ENCODE assay signal across 8 cellular contexts in genomic region chr11:34650528-34650927, GRCh38. TPM values are rescaled to one million over a fixed set of nuclear protein-coding genes. Genes with fewer than 3 reads are reported as not detected.
DNase-seq lines count a peak whose midpoint lies in the region; ATAC-seq, FAIRE-seq and TF ChIP-seq lines count a peak whose summit lies in the region.

No MANE protein-coding gene starts in this region.

- peak overlapping the region; percentile 56; the same call in 1 of the 2 replicates for H3K4me2 ChIP-seq in GM12878 (ENCODE audit: control insufficient read depth, insufficient read depth)

- no peak overlapping the region for H3K9ac ChIP-seq in GM12878 (ENCODE audit: control insufficient read depth, insufficient read depth, low read length)

- peak; percentile 64 for FAIRE-seq in GM12878 (lab: Jason Lieb, UNC)

- no peak for TF ChIP-seq RAD21 in GM12878 (IDR thresholded peaks at IDR 0.05; ENCODE audit: insufficient read depth, low read depth, low read length)

- peak; percentile 92 for ATAC-seq in HG02852 (IDR thresholded peaks at IDR 0.05; ENCODE audit: unreplicated experiment)
- ATAC-seq in GM12878: peak; percentile 98
- no peak for ATAC-seq in psoas muscle

- no peak for TF ChIP-seq POLR2A in GM12878 (IDR thresholded peaks at IDR 0.05; ENCODE audit: low read depth, low read length)

- RAD21 ChIA-PET in GM12878 (lab: Charles Lee; ENCODE audit: unreplicated experiment): interaction anchor here (0.7 kb wide), 1 partner anchor 15 kb away, joined by 3 read pairs; no protein-coding TSS in a partner anchor

- no peaks in the 10 kb centered on the region; the same call in 1 of the 2 replicates for H4K20me1 ChIP-seq in GM12878 (ENCODE audit: control insufficient read depth, insufficient read depth)

- H2AFZ ChIP-seq in GM12878 (ENCODE audit: control insufficient read depth, low read depth, low read length): no peak overlapping the region

- H3K9me3 ChIP-seq in GM12878 (replicated peaks; ENCODE audit: control insufficient read depth, insufficient read depth, low read length): no peaks in the 10 kb centered on the region; the same call in 1 of the 3 replicates
- H3K9me3 ChIP-seq in psoas muscle: no peaks in the 10 kb centered on the region

- SMC1A ChIA-PET in GM12878 (lab: Charles Lee; ENCODE audit: uncharacterized antibody, unreplicated experiment): interaction anchor here (0.7 to 1.8 kb wide), 7 partner anchors 11 to 763 kb away, joined by 3 to 8 read pairs (median 4); no protein-coding TSS in a partner anchor

- under 1% methylated on average over 6 of the region's 6 CpGs for WGBS in GM12878 (ENCODE audit: insufficient coverage, insufficient replicate concordance, low lambda C conversion rate, missing lambda C conversion rate)
- 72 to 75% (median 73%) methylated on average over 6 of the region's 6 CpGs for WGBS in psoas muscle, 3 donors

- TF ChIP-seq CTCF in GM13977 (IDR thresholded peaks at IDR 0.05; ENCODE audit: extremely low read depth, insufficient read depth, missing control alignments): no peak
- TF ChIP-seq CTCF in GM12878 (IDR thresholded peaks at IDR 0.05 in 2 of 3, conservative IDR thresholded peaks at IDR 0.05 in 1 of 3; ENCODE audit: control insufficient read depth in 2 of 3, extremely low read depth in 1 of 3, insufficient read depth in 1 of 3, low read depth in 3 of 3, low read length in 3 of 3): no peak
- TF ChIP-seq CTCF in psoas muscle (IDR thresholded peaks at IDR 0.05): no peak

- BruUV-seq in GM12878 (replicated peaks; lab: Mats Ljungman, UMichigan): no TSS peak

- peak; percentile 65 to 80; a peak in 3 of 4 replicates for TF ChIP-seq EP300 in GM12878 (IDR thresholded peaks at IDR 0.05; ENCODE audit: borderline replicate concordance in 1 of 2, control insufficient read depth in 1 of 2, low read depth in 2 of 2, low read length in 2 of 2)

- intact Hi-C loops in GM12878 (cut with micrococcal nuclease; ENCODE audit: unreplicated experiment): loop anchor here (2.0 to 5.0 kb wide), 2 partner anchors 26 to 63 kb away; no protein-coding TSS in a partner anchor
- intact Hi-C loops in psoas muscle (cut with DNase I): loop anchor here (10.0 kb wide), 2 partner anchors 104 to 254 kb away; no protein-coding TSS in a partner anchor

- H3K4me3 ChIP-seq in GM12878 (peak overlapping the region; percentile 21; the same call in 1 of the 2 replicates), psoas muscle (no peak overlapping the region)

- POLR2A ChIA-PET in GM12878 (lab: Charles Lee): no interaction called here

- H3K36me3 ChIP-seq in GM12878 (ENCODE audit: control insufficient read depth in 2 of 2, insufficient read depth in 2 of 2, low read length in 1 of 2): no peaks in the 10 kb centered on the region
- no peaks in the 10 kb centered on the region for H3K36me3 ChIP-seq in psoas muscle (ENCODE audit: insufficient read depth in 1 of 2, low read depth in 1 of 2)

- H3K79me2 ChIP-seq in GM12878 (ENCODE audit: control insufficient read depth, insufficient read depth, low read length): no peaks in the 10 kb centered on the region

- H3K27ac ChIP-seq in GM12878 (ENCODE audit: control insufficient read depth, insufficient read depth) (peak overlapping the region; percentile 20; the same call in 1 of the 2 replicates), psoas muscle (no peak overlapping the region)

- CTCF ChIA-PET in GM12878 (lab: Yijun Ruan, JAX): interaction anchor here (0.6 to 1.2 kb wide), 4 partner anchors 64 to 837 kb away, joined by 3 read pairs; no protein-coding TSS in a partner anchor

- H3K4me1 ChIP-seq in GM12878 (ENCODE audit: control insufficient read depth, insufficient read depth, low read length) (peaks cover 41% of the 10 kb centered on the region), psoas muscle (peaks cover 17% of the 10 kb centered on the region)

- peak; percentile 63 for DNase-seq in GM13977 (ENCODE audit: low spot score)
- peak; percentile 13 to 80 (median 49) for DNase-seq in T-helper 1 cell
- DNase-seq in GM12878 (ENCODE audit: low read depth, low spot score): peak; percentile 91
- peak; percentile 61 for DNase-seq in stimulated activated CD8-positive, alpha-beta memory T cell treated with anti-CD3 and anti-CD28 coated beads, Interleukin-12 subunit alpha, Interleukin-12 subunit beta, amount 100 ng/mL, for 24 hours (ENCODE audit: extremely low read depth)
- DNase-seq in psoas muscle: no peak
- no peak for DNase-seq in DMS153 treated with DMSO at 0.1 percent for 48 hours (lab: John Stamatoyannopoulos, UW; ENCODE audit: unreplicated experiment)
- DNase-seq in AG20443 (ENCODE audit: low spot score): no peak

- in situ Hi-C loops in GM13977 (cut with MboI; ENCODE audit: low pct_unique_long_range_greater_than_20kb, low sequenced_read_pairs, unreplicated experiment) (no loop called here), GM12878 (cut with MboI) (no loop called here)

- H3K27me3 ChIP-seq in GM12878 (replicated peaks in 1 of 2; ENCODE audit: control insufficient read depth in 2 of 2, insufficient read depth in 2 of 2, low read length in 1 of 2): no peaks in the 10 kb centered on the region; a peak in 2 of 4 replicates
- no peaks in the 10 kb centered on the region for H3K27me3 ChIP-seq in psoas muscle (ENCODE audit: insufficient read depth in 3 of 3, low read length in 2 of 3)

TF ChIP-seq in GM12878, 131 proteins besides CTCF, POLR2A, EP300 and RAD21 (continues in another document):
- TF ChIP-seq CEBPB (IDR thresholded peaks at IDR 0.05; ENCODE audit: borderline replicate concordance in 1 of 2, low read depth in 2 of 2, low read length in 2 of 2) (0 out of 4 replicates have a peak, but pooled peaks of 1 of the 2 experiments have one; percentile 63), CBX3 (IDR thresholded peaks at IDR 0.05; ENCODE audit: borderline replicate concordance, low read depth) (no peak), TBL1XR1 (IDR thresholded peaks at IDR 0.05; ENCODE audit: low read depth, low read length) (peak; percentile 88), IKZF2 (IDR thresholded peaks at IDR 0.05) (peak; percentile 91 to 93), HCFC1 (IDR thresholded peaks at IDR 0.05; ENCODE audit: low read length) (no peak), SUZ12 (IDR thresholded peaks at IDR 0.05; ENCODE audit: unreplicated experiment) (no peak), ATF2 (IDR thresholded peaks at IDR 0.05; ENCODE audit: low read length) (peak; percentile 90), ZBTB40 (IDR thresholded peaks at IDR 0.05; ENCODE audit: borderline replicate concordance) (no peak)

RNA-seq across cellular contexts. Expression of gene EHF, which starts 29.6 kb away (rescaled TPM):
- total RNA-seq in GM12878 (2013; cell fraction: nucleolus; rRNA removed): not detected in 2 replicates
- not detected in 2 replicates for total RNA-seq in GM12878 (2014; rRNA removed)
- 0.04 TPM in 1 of 2 replicates, not detected in the other for total RNA-seq in GM12878 (2014; rRNA removed; fragmentation: Illumina TruSeq; extraction: Trizol)
- total RNA-seq in GM12878 (2021): 0.16 and 0.33 TPM in 2 replicates
- not detected for polyA plus RNA-seq in GM12878 (2011; ENCODE audit: low read depth)
- 0.03 TPM in 1 of 2 replicates, not detected in the other for polyA plus RNA-seq in GM12878 (2011; rRNA removed)
- not detected in 2 replicates for polyA plus RNA-seq in GM12878 (2011; cell fraction: cytosol; rRNA removed)
- polyA plus RNA-seq in GM12878 (2011; cell fraction: nucleus; rRNA removed): not detected in 2 replicates
- not detected in 2 replicates for polyA plus RNA-seq in GM12878 (2012)
- polyA plus RNA-seq in GM12878 (2014; fragmentation: Illumina TruSeq; extraction: Trizol): 0.19 TPM in 1 of 2 replicates, not detected in the other
- polyA plus RNA-seq in GM12878 (2014; fragmentation: Nextera tagmentation; extraction: Ambion mirVana): not detected
- polyA plus RNA-seq in GM12878 (2014; rRNA removed): 0.04 and 0.38 TPM in 2 replicates
- under 1 TPM in 1 of 2 experiments, not detected in 1; 0.08 TPM for polyA plus RNA-seq in GM12878 (2016; fragmentation: Nextera tagmentation; extraction: Ambion mirVana)
- not detected in 2 replicates for polyA minus RNA-seq in GM12878 (2011; rRNA and poly(A)+ RNA removed)
- not detected in 2 replicates for polyA minus RNA-seq in GM12878 (2011; cell fraction: cytosol; rRNA and poly(A)+ RNA removed)
- polyA minus RNA-seq in GM12878 (2011; cell fraction: nucleus; rRNA and poly(A)+ RNA removed): not detected in 2 replicates
- total RNA-seq in psoas muscle: under 1 TPM in 3 of 4 donors, not detected in 1; 0.10 to 0.20 (median 0.17) TPM
- under 1 TPM; 0.04 to 0.18 (median 0.08) TPM for polyA plus RNA-seq in psoas muscle

Comparison
In these comparisons a context has a peak if more than half of its experiments do, and no peak if none do; other contexts are left out.
1. DNase-seq: peak in GM13977 (single experiment), T-helper 1 cell (5 of 5), GM12878 (single experiment) and stimulated activated CD8-positive, alpha-beta memory T cell treated with anti-CD3 and anti-CD28 coated beads, Interleukin-12 subunit alpha, Interleukin-12 subunit beta, amount 100 ng/mL, for 24 hours (single experiment); none in psoas muscle (0 of 2), DMS153 treated with DMSO at 0.1 percent for 48 hours (single experiment) and AG20443 (single experiment).
2. ATAC-seq: peak in HG02852 (single experiment) and GM12878 (single experiment); none in psoas muscle (0 of 4).